ENCODE assay signal across 9 cellular contexts in genomic region chr1:89547563-89548485, GRCh38. TPM values are rescaled to one million over a fixed set of nuclear protein-coding genes. Genes with fewer than 3 reads are reported as not detected.
A peak's percentile ranks its signal among the peaks of the same experiment; 100 is the strongest.
DNase-seq lines count a peak whose midpoint lies in the region; ATAC-seq and TF ChIP-seq lines count a peak whose summit lies in the region.
"Had no signal": no experiment of that assay in that cellular context is flagged by ENCODE, and none has a peak within 500 bp of the region (broad histone marks: within the 10 kb centered on the region; RNA-seq: fewer than 3 reads in every experiment).

No MANE protein-coding gene starts in this region.

- DNase-seq in GM12864 (ENCODE audit: low read depth), result peak; percentile 8
- peak in 2 of 3 experiments; percentile 45 to 74 for DNase-seq in NCI-H1417 (lab: John Stamatoyannopoulos, UW)
- DNase-seq in astrocyte of the hippocampus (ENCODE audit: low read depth, low spot score), result peak; percentile 38
- DNase-seq in omental fat pad (ENCODE audit: low spot score), result no peak
- DNase-seq in mucosa of descending colon, result no peak
- DNase-seq in NCI-H345 (lab: John Stamatoyannopoulos, UW), result no peak

- H3K4me1 ChIP-seq in mucosa of descending colon (ENCODE audit: low read depth), result peaks cover 6% of the 10 kb centered on the region

- TF ChIP-seq CTCF in GM12864 (IDR thresholded peaks at IDR 0.05; ENCODE audit: low read depth, low read length, missing control alignments), result no peak
- no peak for TF ChIP-seq CTCF in omental fat pad (IDR thresholded peaks at IDR 0.05)
- no peak for TF ChIP-seq CTCF in mucosa of descending colon (IDR thresholded peaks at IDR 0.05)

- intact Hi-C loops in mucosa of descending colon (cut with DNase I, micrococcal nuclease), result no loop called here

- peak; percentile 48 for ATAC-seq in omental fat pad (ENCODE audit: low FRiP score)
- ATAC-seq in mucosa of descending colon, result no peak
- ATAC-seq in GM21576 (IDR thresholded peaks at IDR 0.05; ENCODE audit: unreplicated experiment), result no peak
- ATAC-seq in HG03139 (IDR thresholded peaks at IDR 0.05; ENCODE audit: unreplicated experiment), result no peak

- H3K36me3 ChIP-seq in mucosa of descending colon (ENCODE audit: low read depth), result no peaks in the 10 kb centered on the region

- H3K9me3 ChIP-seq in mucosa of descending colon, result no peaks in the 10 kb centered on the region
- H3K9me3 ChIP-seq: HAP-1 had no signal

- H3K4me3 ChIP-seq in GM12864 (ENCODE audit: low read depth, low read length), result no peak overlapping the region
- no peak overlapping the region for H3K4me3 ChIP-seq in mucosa of descending colon
- H3K4me3 ChIP-seq: HAP-1 had no signal

RNA-seq across cellular contexts. Expression of gene LRRC8B, which starts 23.2 kb away (rescaled TPM):
- total RNA-seq in omental fat pad (10 to 100 TPM in 2 of 4 donors, 1 to 10 TPM in 2; 5.7 to 30.3 (median 10.7) TPM), mucosa of descending colon (10 to 100 TPM; 11.2 to 16.1 (median 11.6) TPM)

Comparison
In these comparisons a context has a peak if more than half of its experiments do, and no peak if none do; other contexts are left out.
1. DNase-seq: peak in GM12864 (single experiment), NCI-H1417 (2 of 3) and astrocyte of the hippocampus (single experiment); none in omental fat pad (single experiment), mucosa of descending colon (0 of 3) and NCI-H345 (single experiment).